ENCODE assay signal across 8 cellular contexts in genomic region chr6:143677891-143678737, GRCh38. TPM values are rescaled to one million over a fixed set of nuclear protein-coding genes. Genes with fewer than 3 reads are reported as not detected.
DNase-seq lines count a peak whose midpoint lies in the region; ATAC-seq, FAIRE-seq and TF ChIP-seq lines count a peak whose summit lies in the region.

Gene PHACTR2, plus strand, starts transcription at chr6:143677965. Its CDS starts 199 bp downstream, at chr6:143678164.

- H3K27ac Mint-ChIP-seq in activated CD4-positive, alpha-beta T cell treated with anti-CD3 and anti-CD28 coated beads for 36 hours: peak within 1 kb of the TSS; percentile 74

- peaks cover 11% of the 10 kb centered on the region for H3K9me3 Mint-ChIP-seq in activated CD4-positive, alpha-beta T cell treated with anti-CD3 and anti-CD28 coated beads for 36 hours (ENCODE audit: low read depth)

- no peaks in the 10 kb centered on the region for H3K36me3 ChIP-seq in kidney (ENCODE audit: control insufficient read depth in 1 of 2, insufficient read depth in 2 of 2, low read length in 2 of 2)

- CTCF ChIA-PET in activated CD4-positive, alpha-beta T cell treated with anti-CD3 and anti-CD28 coated beads for 36 hours (lab: Charles Lee): interaction anchor here (0.5 to 1.1 kb wide), 4 partner anchors 11 to 220 kb away, joined by 3 to 4 read pairs (median 3); no protein-coding TSS in a partner anchor

- FAIRE-seq in kidney (lab: Jason Lieb, UNC): no peak

- peak within 1 kb of the TSS; percentile 93 to 94 for H3K27ac ChIP-seq in kidney (ENCODE audit: low read depth in 2 of 2, low read length in 2 of 2)

- POLR2A ChIA-PET in activated CD4-positive, alpha-beta T cell treated with anti-CD3 and anti-CD28 coated beads for 36 hours (lab: Charles Lee): interaction anchor here (1.4 kb wide), 1 partner anchor 227 kb away, joined by 4 read pairs; the partner anchor contains the start of gene PEX3

- H3K9me3 ChIP-seq in kidney (ENCODE audit: control insufficient read depth in 1 of 2, low read length in 2 of 2): no peaks in the 10 kb centered on the region

- H3K27me3 Mint-ChIP-seq in activated CD4-positive, alpha-beta T cell treated with anti-CD3 and anti-CD28 coated beads for 36 hours: peaks cover 2% of the 10 kb centered on the region

- H3K9ac ChIP-seq in kidney (ENCODE audit: low read length in 2 of 2): peak within 1 kb of the TSS; percentile 76 to 91

- ATAC-seq in activated CD4-positive, alpha-beta T cell treated with anti-CD3 and anti-CD28 coated beads for 36 hours: peak; percentile 90
- ATAC-seq in HG02610 (IDR thresholded peaks at IDR 0.05; ENCODE audit: unreplicated experiment): no peak
- no peak for ATAC-seq in HG03469 (IDR thresholded peaks at IDR 0.05; ENCODE audit: unreplicated experiment)

- H3K4me1 ChIP-seq in kidney (ENCODE audit: control insufficient read depth in 1 of 2, insufficient read depth in 1 of 2, low read depth in 1 of 2, low read length in 2 of 2): peaks cover 4 to 6% of the 10 kb centered on the region in 2 donors

- H3K4me3 Mint-ChIP-seq in activated CD4-positive, alpha-beta T cell treated with anti-CD3 and anti-CD28 coated beads for 36 hours: peak within 1 kb of the TSS; percentile 77

- H3K36me3 Mint-ChIP-seq in activated CD4-positive, alpha-beta T cell treated with anti-CD3 and anti-CD28 coated beads for 36 hours (ENCODE audit: low read depth): peaks cover 12% of the 10 kb centered on the region

- TF ChIP-seq CTCF in GM12875 (IDR thresholded peaks at IDR 0.05; ENCODE audit: borderline replicate concordance, insufficient read depth, low read depth, low read length) (no peak), kidney (IDR thresholded peaks at IDR 0.05; ENCODE audit: borderline replicate concordance, extremely low read depth, insufficient read depth) (no peak)

- DNase-seq in NCI-H1048 (lab: John Stamatoyannopoulos, UW) (peak; percentile 38), dedifferentiated amniotic fluid mesenchymal stem cell (ENCODE audit: extremely low spot score) (peak; percentile 43), kidney (peak; percentile 90)
- DNase-seq in activated CD4-positive, alpha-beta T cell treated with anti-CD3 and anti-CD28 coated beads for 36 hours: peak; percentile 80
- DNase-seq in stimulated activated CD4-positive, alpha-beta T cell treated with anti-CD3 and anti-CD28 coated beads, Interleukin-12 subunit alpha, Interleukin-12 subunit beta, amount 100 ng/mL, for 24 hours (ENCODE audit: low read depth in 2 of 2): peak; percentile 20 to 46

- intact Hi-C loops in activated CD4-positive, alpha-beta T cell treated with anti-CD3 and anti-CD28 coated beads for 36 hours (cut with DNase I, micrococcal nuclease): loop anchor here (2.0 to 5.0 kb wide), 2 partner anchors 164 to 165 kb away; partner anchors contain the start of gene LTV1 (in 2 of the 2)
- intact Hi-C loops in kidney (cut with DNase I): no loop called here

- peaks cover 22% of the 10 kb centered on the region for H3K4me1 Mint-ChIP-seq in activated CD4-positive, alpha-beta T cell treated with anti-CD3 and anti-CD28 coated beads for 36 hours

- H3K4me3 ChIP-seq in GM12875 (ENCODE audit: low read depth, low read length) (peak within 1 kb of the TSS; percentile 72), kidney (ENCODE audit: low read length in 2 of 2) (peak within 1 kb of the TSS; percentile 80 to 88)

RNA-seq across cellular contexts. Expression of gene PHACTR2, which starts in this region (rescaled TPM):
- 10 to 100 TPM; 21.2 to 27.0 TPM for total RNA-seq in activated CD4-positive, alpha-beta T cell treated with anti-CD3 and anti-CD28 coated beads for 36 hours
- total RNA-seq in kidney: 56.1 TPM
- polyA plus RNA-seq in kidney (ENCODE audit: insufficient read depth, low read depth, low replicate concordance): 3.5 TPM

Comparison
In these comparisons a context has a peak if more than half of its experiments do, and no peak if none do; other contexts are left out.
1. DNase-seq: peak in every context shown above with its lines; median percentile 90 in kidney; 80 in activated CD4-positive, alpha-beta T cell treated with anti-CD3 and anti-CD28 coated beads for 36 hours; 43 in dedifferentiated amniotic fluid mesenchymal stem cell; 38 in NCI-H1048; 33 in stimulated activated CD4-positive, alpha-beta T cell treated with anti-CD3 and anti-CD28 coated beads, Interleukin-12 subunit alpha, Interleukin-12 subunit beta, amount 100 ng/mL, for 24 hours.